In genomic region chr5:65482727-65483473, GRCh38 we compare ENCODE assay signal across 8 cellular contexts. TPM values are rescaled to one million over a fixed set of nuclear protein-coding genes. Genes with fewer than 3 reads are reported as not detected.
DNase-seq lines count a peak whose midpoint lies in the region; ATAC-seq and TF ChIP-seq lines count a peak whose summit lies in the region.

No MANE protein-coding gene starts in this region.

- peak overlapping the region; percentile 96 for H3K27ac Mint-ChIP-seq in mesothelial cell of epicardium

- H3K27ac ChIP-seq in HL-60 (replicated peaks) (no peak overlapping the region), urinary bladder (ENCODE audit: low read depth) (peak overlapping the region; percentile 52)

- ATAC-seq in HG03135 (IDR thresholded peaks at IDR 0.05; ENCODE audit: unreplicated experiment) (no peak), HG03097 (IDR thresholded peaks at IDR 0.05; ENCODE audit: low FRiP score, unreplicated experiment) (no peak)

- H3K27me3 ChIP-seq in HL-60 (ENCODE audit: insufficient read depth, poor library complexity, severe bottlenecking) = no peaks in the 10 kb centered on the region

- H3K4me3 ChIP-seq in HL-60 (replicated peaks; ENCODE audit: insufficient read depth, low read length) = peak overlapping the region; percentile 53
- peak overlapping the region; percentile 70 for H3K4me3 ChIP-seq in epithelial cell of esophagus (ENCODE audit: low read length)
- peak overlapping the region; percentile 57 for H3K4me3 ChIP-seq in urinary bladder (ENCODE audit: low read depth, low read length)

- WGBS in urinary bladder = under 1% methylated on average over 12 of the region's 12 CpGs

- no peaks in the 10 kb centered on the region for H3K9me3 Mint-ChIP-seq in mesothelial cell of epicardium

- H3K4me1 Mint-ChIP-seq in mesothelial cell of epicardium = peaks cover 19% of the 10 kb centered on the region

- no peaks in the 10 kb centered on the region for H3K27me3 Mint-ChIP-seq in mesothelial cell of epicardium (ENCODE audit: low read depth)

- H3K36me3 ChIP-seq in urinary bladder (ENCODE audit: insufficient read depth) = no peaks in the 10 kb centered on the region

- H3K36me3 Mint-ChIP-seq in mesothelial cell of epicardium = no peaks in the 10 kb centered on the region

- no peak for TF ChIP-seq CTCF in HL-60 (IDR thresholded peaks at IDR 0.05; ENCODE audit: insufficient read depth, low read length)
- TF ChIP-seq CTCF in epithelial cell of esophagus (IDR thresholded peaks at IDR 0.05; ENCODE audit: insufficient read depth, low read depth, low read length, missing control alignments) = no peak
- no peak for TF ChIP-seq CTCF in mesothelial cell of epicardium (IDR thresholded peaks at IDR 0.05; ENCODE audit: unreplicated experiment)

- DNase-seq in DMS 273 (lab: John Stamatoyannopoulos, UW; ENCODE audit: unreplicated experiment) (peak; percentile 75), HL-60 (ENCODE audit: low read depth in 1 of 2, low spot score in 1 of 2) (no peak), SW 1271 (lab: John Stamatoyannopoulos, UW) (peak; percentile 43 to 84), epithelial cell of esophagus (ENCODE audit: low read depth) (peak; percentile 46), mesothelial cell of epicardium (ENCODE audit: low spot score in 2 of 2, unreplicated experiment in 2 of 2) (no peak)

- no peak overlapping the region for H3K4me3 Mint-ChIP-seq in mesothelial cell of epicardium

- no peaks in the 10 kb centered on the region for H3K4me1 ChIP-seq in urinary bladder (ENCODE audit: insufficient read depth)

RNA-seq across cellular contexts. Expression of gene ADAMTS6, which starts 1.2 kb away (rescaled TPM):
- total RNA-seq in mesothelial cell of epicardium (17.3 to 20.6 TPM (median 17.7 TPM) in 3 replicates), urinary bladder (23.1 TPM)
- polyA plus RNA-seq in urinary bladder = 2.6 TPM

Comparison
In these comparisons a context has a peak if more than half of its experiments do, and no peak if none do; other contexts are left out.
1. DNase-seq: peak in DMS 273 (single experiment), SW 1271 (2 of 2) and epithelial cell of esophagus (single experiment); none in HL-60 (0 of 2) and mesothelial cell of epicardium (0 of 2).
2. Peak in every context shown above with its lines, with median percentiles within 50 percentile points of each other: H3K4me3 ChIP-seq.